Comparison of ENCODE assay signal across 8 cellular contexts in the genomic region with DNA sequence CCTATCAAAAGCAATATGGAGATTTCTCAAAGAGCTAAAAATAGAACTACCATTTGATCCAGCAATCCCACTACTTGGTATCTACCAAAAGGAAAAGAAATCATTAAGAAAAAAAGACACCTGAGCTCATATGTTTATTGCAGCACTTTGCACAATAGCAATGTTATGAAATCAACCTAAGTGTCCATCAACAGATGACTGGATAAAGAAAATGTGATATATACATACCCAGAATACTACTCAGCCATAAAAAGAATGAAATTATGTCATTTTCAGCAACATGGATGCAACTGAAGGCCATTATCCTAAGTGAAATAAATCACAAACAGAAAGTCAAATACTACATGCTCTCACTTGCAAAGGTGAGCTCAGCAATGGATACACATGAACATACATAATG.
"Had no signal": no experiment of that assay in that cellular context is flagged by ENCODE, and none has a peak within 500 bp of the region (broad histone marks: within the 10 kb centered on the region; RNA-seq: fewer than 3 reads in every experiment).

No MANE protein-coding gene starts in this region.

- DNase-seq: GM23248, GOT3, H7, HFFc6 had no signal

- ATAC-seq: HCT116, HepG2 had no signal

- H3K36me3 Mint-ChIP-seq: IgD-negative memory B cell had no signal

- H3K27ac Mint-ChIP-seq: HFFc6, IgD-negative memory B cell had no signal

- H3K4me3 ChIP-seq: GM23248, HAP-1 had no signal
